Comparison of ENCODE assay signal across 10 cellular contexts in the genomic region with DNA sequence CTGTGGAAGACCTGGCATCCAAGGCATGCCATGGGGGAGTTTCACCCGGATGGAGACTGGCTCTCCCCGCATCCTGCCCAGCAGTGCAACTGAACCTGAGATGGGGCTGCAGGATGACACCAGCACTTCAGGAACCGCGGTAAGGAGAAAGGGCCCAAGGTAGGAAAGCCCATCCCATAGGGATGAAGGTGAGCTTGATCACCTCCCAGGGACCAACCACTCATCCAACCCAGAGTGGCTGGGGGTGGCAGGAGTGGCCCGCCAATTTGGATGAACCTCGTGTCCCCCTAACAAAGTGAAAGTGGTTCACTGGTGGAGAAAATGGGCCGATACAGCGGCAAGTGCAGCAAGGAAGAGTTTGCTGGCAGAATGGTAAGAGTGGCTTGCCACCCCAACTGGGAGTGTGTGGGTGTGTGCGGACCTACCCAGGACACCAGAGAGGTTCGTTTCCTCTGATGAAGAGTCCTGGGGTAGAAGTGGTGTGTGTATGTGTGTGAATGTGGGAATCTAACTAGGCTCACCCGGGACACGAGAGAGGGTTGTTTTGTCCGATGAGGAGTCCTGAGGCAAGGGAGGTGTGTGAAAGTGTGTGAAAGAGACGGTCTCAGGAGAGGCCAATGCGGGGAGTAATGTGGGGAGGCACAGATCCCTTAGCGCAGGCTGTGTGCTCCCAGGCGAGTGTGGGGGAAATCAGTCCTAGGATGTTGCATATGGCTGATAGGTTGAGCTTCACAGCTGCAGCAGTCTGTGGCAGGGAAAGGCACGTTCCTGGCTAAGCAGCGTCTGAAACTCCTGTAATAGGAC. TPM values are rescaled to one million over a fixed set of nuclear protein-coding genes. Genes with fewer than 3 reads are reported as not detected.
A peak's percentile ranks its signal among the peaks of the same experiment; 100 is the strongest.
DNase-seq lines count a peak whose midpoint lies in the region; ATAC-seq, FAIRE-seq and TF ChIP-seq lines count a peak whose summit lies in the region.
"Had no signal": no experiment of that assay in that cellular context is flagged by ENCODE, and none has a peak within 500 bp of the region (broad histone marks: within the 10 kb centered on the region; RNA-seq: fewer than 3 reads in every experiment).

No MANE protein-coding gene starts in this region.

- H3K4me1 ChIP-seq in GM12878 (ENCODE audit: control insufficient read depth, insufficient read depth, low read length) (peaks cover 22% of the 10 kb centered on the region), left lung (peaks cover 0 to 40% of the 10 kb centered on the region in 2 donors), thyroid gland (peaks cover 50 to 51% of the 10 kb centered on the region in 2 donors)
- H3K4me1 ChIP-seq: BE2C had no signal

- H3K36me3 Mint-ChIP-seq in activated CD4-positive, alpha-beta T cell treated with anti-CD3 and anti-CD28 coated beads for 36 hours (ENCODE audit: low read depth) = no peaks in the 10 kb centered on the region

- H3K4me3 ChIP-seq in GM12878 (peak overlapping the region; percentile 37; the same call in 1 of the 2 replicates), left lung (peak overlapping the region in 1 of 2 donors; percentile 34), thyroid gland (replicated peaks in 1 of 3) (no peak overlapping the region)

- SMC1A ChIA-PET in GM12878 (lab: Charles Lee; ENCODE audit: uncharacterized antibody, unreplicated experiment) = interaction anchor here (0.7 to 1.5 kb wide), 6 partner anchors 8 to 90 kb away, joined by 3 read pairs; partner anchors contain the start of gene THUMPD1

- no peaks in the 10 kb centered on the region for H3K9me3 Mint-ChIP-seq in activated CD4-positive, alpha-beta T cell treated with anti-CD3 and anti-CD28 coated beads for 36 hours (ENCODE audit: low read depth)

- no peak for FAIRE-seq in GM12878 (lab: Jason Lieb, UNC)
- FAIRE-seq: colon had no signal

- intact Hi-C loops in activated CD4-positive, alpha-beta T cell treated with anti-CD3 and anti-CD28 coated beads for 36 hours (cut with DNase I, micrococcal nuclease) = no loop called here
- intact Hi-C loops in GM12878 (cut with micrococcal nuclease; ENCODE audit: unreplicated experiment) (no loop called here), left lung (cut with DNase I) (no loop called here), thyroid gland (cut with DNase I) (loop anchor here (10.0 kb wide), 2 partner anchors 60 kb away; no protein-coding TSS in a partner anchor)

- no peak for TF ChIP-seq EP300 in GM12878 (IDR thresholded peaks at IDR 0.05; ENCODE audit: borderline replicate concordance in 1 of 2, control insufficient read depth in 1 of 2, low read depth in 2 of 2, low read length in 2 of 2)

- no peak for DNase-seq in activated CD4-positive, alpha-beta T cell treated with anti-CD3 and anti-CD28 coated beads for 36 hours
- no peak for DNase-seq in activated CD4-positive, alpha-beta T cell treated with anti-CD3 and anti-CD28 coated beads for 4 hours
- DNase-seq in GM12878 (ENCODE audit: low read depth, low spot score) (no peak), left lung (no peak), thyroid gland (peak; percentile 11 to 21), GM10248 (ENCODE audit: extremely low spot score) (no peak)
- DNase-seq: BE2C had no signal

- H3K27me3 Mint-ChIP-seq in activated CD4-positive, alpha-beta T cell treated with anti-CD3 and anti-CD28 coated beads for 36 hours = no peaks in the 10 kb centered on the region

- 77% methylated on average over 18 of the region's 19 CpGs for WGBS in GM12878 (ENCODE audit: insufficient coverage, insufficient replicate concordance, low lambda C conversion rate, missing lambda C conversion rate)
- 57 to 58% methylated on average over 17 to 19 of the region's 19 CpGs for WGBS in thyroid gland, 2 donors

- H3K4me2 ChIP-seq in GM12878 (ENCODE audit: control insufficient read depth, insufficient read depth) = peak overlapping the region; percentile 90

- RAD21 ChIA-PET in GM12878 (lab: Charles Lee; ENCODE audit: unreplicated experiment) = interaction anchor here (0.6 to 2.3 kb wide), 2 partner anchors 33 to 35 kb away, joined by 3 to 6 read pairs; no protein-coding TSS in a partner anchor

- TF ChIP-seq CTCF in GM12878 (IDR thresholded peaks at IDR 0.05 in 2 of 3, conservative IDR thresholded peaks at IDR 0.05 in 1 of 3; ENCODE audit: control insufficient read depth in 2 of 3, extremely low read depth in 1 of 3, insufficient read depth in 1 of 3, low read depth in 3 of 3, low read length in 3 of 3) = no peak
- TF ChIP-seq CTCF in left lung (IDR thresholded peaks at IDR 0.05) = no peak
- no peak for TF ChIP-seq CTCF in thyroid gland (IDR thresholded peaks at IDR 0.05)
- no peak for TF ChIP-seq CTCF in GM10248 (IDR thresholded peaks at IDR 0.05; ENCODE audit: control extremely low read depth, extremely low read depth, low read depth, missing control alignments)

- ATAC-seq in activated CD4-positive, alpha-beta T cell treated with anti-CD3 and anti-CD28 coated beads for 36 hours = no peak
- ATAC-seq in GM12878 (peak; percentile 17), left lung (peak; percentile 47), GM21825 (IDR thresholded peaks at IDR 0.05; ENCODE audit: unreplicated experiment) (no peak), HG02970 (IDR thresholded peaks at IDR 0.05; ENCODE audit: low FRiP score, unreplicated experiment) (no peak)

- H3K27me3 ChIP-seq in GM12878 (replicated peaks in 1 of 2; ENCODE audit: control insufficient read depth in 2 of 2, insufficient read depth in 2 of 2, low read length in 1 of 2) = no peaks in the 10 kb centered on the region
- no peaks in the 10 kb centered on the region for H3K27me3 ChIP-seq in left lung
- H3K27me3 ChIP-seq in thyroid gland = no peaks in the 10 kb centered on the region
- H3K27me3 ChIP-seq: BE2C had no signal

- in situ Hi-C loops in GM12878 (cut with MboI) = no loop called here

- CTCF ChIA-PET in activated CD4-positive, alpha-beta T cell treated with anti-CD3 and anti-CD28 coated beads for 36 hours (lab: Charles Lee) = interaction anchor here (0.6 to 1.0 kb wide), 2 partner anchors 67 to 307 kb away, joined by 3 to 4 read pairs; partner anchors contain the start of gene THUMPD1
- CTCF ChIA-PET in GM12878 (lab: Yijun Ruan, JAX) = interaction anchor here (1.3 to 1.4 kb wide), 2 partner anchors 29 to 289 kb away, joined by 5 read pairs; no protein-coding TSS in a partner anchor
- CTCF ChIA-PET in GM10248 (lab: Yijun Ruan, JAX) = interaction anchor here (1.2 to 2.0 kb wide), 3 partner anchors 10 to 66 kb away, joined by 4 to 5 read pairs (median 5); partner anchors contain the start of gene THUMPD1

- peak overlapping the region; percentile 36; the same call in 1 of the 2 replicates for H2AFZ ChIP-seq in GM12878 (ENCODE audit: control insufficient read depth, low read depth, low read length)

- H3K9me3 ChIP-seq in GM12878 (replicated peaks; ENCODE audit: control insufficient read depth, insufficient read depth, low read length) (no peaks in the 10 kb centered on the region), left lung (no peaks in the 10 kb centered on the region), thyroid gland (no peaks in the 10 kb centered on the region)
- H3K9me3 ChIP-seq: BE2C had no signal

- no peaks in the 10 kb centered on the region for H4K20me1 ChIP-seq in GM12878 (ENCODE audit: control insufficient read depth, insufficient read depth)

- POLR2A ChIA-PET in activated CD4-positive, alpha-beta T cell treated with anti-CD3 and anti-CD28 coated beads for 36 hours (lab: Charles Lee) = no interaction called here
- POLR2A ChIA-PET in GM12878 (lab: Charles Lee) = no interaction called here
- POLR2A ChIA-PET in GM10248 (lab: Yijun Ruan, JAX) = no interaction called here

- peaks cover 33% of the 10 kb centered on the region for H3K4me1 Mint-ChIP-seq in activated CD4-positive, alpha-beta T cell treated with anti-CD3 and anti-CD28 coated beads for 36 hours

- peak overlapping the region; percentile 69 for H3K4me3 Mint-ChIP-seq in activated CD4-positive, alpha-beta T cell treated with anti-CD3 and anti-CD28 coated beads for 36 hours

- H3K9ac ChIP-seq in GM12878 (ENCODE audit: control insufficient read depth, insufficient read depth, low read length) = no peak overlapping the region

- no peak for TF ChIP-seq POLR2A in GM12878 (IDR thresholded peaks at IDR 0.05; ENCODE audit: low read depth, low read length)
- TF ChIP-seq POLR2A in thyroid gland (IDR thresholded peaks at IDR 0.05) = no peak

- no peaks in the 10 kb centered on the region for H3K79me2 ChIP-seq in GM12878 (ENCODE audit: control insufficient read depth, insufficient read depth, low read length)

- no peaks in the 10 kb centered on the region for H3K36me3 ChIP-seq in GM12878 (ENCODE audit: control insufficient read depth in 2 of 2, insufficient read depth in 2 of 2, low read length in 1 of 2)
- H3K36me3 ChIP-seq in left lung = no peaks in the 10 kb centered on the region
- H3K36me3 ChIP-seq in thyroid gland = no peaks in the 10 kb centered on the region
- H3K36me3 ChIP-seq: BE2C had no signal

- no peak for TF ChIP-seq RAD21 in GM12878 (IDR thresholded peaks at IDR 0.05; ENCODE audit: insufficient read depth, low read depth, low read length)

- H3K27ac ChIP-seq in GM12878 (ENCODE audit: control insufficient read depth, insufficient read depth) (no peak overlapping the region), left lung (peak overlapping the region in 1 of 2 donors; percentile 53), thyroid gland (peak overlapping the region; percentile 69 to 80 (median 80))

- H3K27ac Mint-ChIP-seq in activated CD4-positive, alpha-beta T cell treated with anti-CD3 and anti-CD28 coated beads for 36 hours = peak overlapping the region; percentile 10

- TSS peak; percentile 58 for BruUV-seq in GM12878 (replicated peaks; lab: Mats Ljungman, UMichigan)

RNA-seq across cellular contexts. Expression of gene ACSM1, which starts 22.6 kb away (rescaled TPM):
- total RNA-seq in activated CD4-positive, alpha-beta T cell treated with anti-CD3 and anti-CD28 coated beads for 36 hours = not detected
- total RNA-seq in GM12878 (2013; cell fraction: nucleolus; rRNA removed) = 0.76 and 1.0 TPM in 2 replicates
- total RNA-seq in GM12878 (2014; rRNA removed) (0.22 TPM in 1 of 2 replicates, not detected in the other), GM12878 (2014; rRNA removed; fragmentation: Illumina TruSeq; extraction: Trizol) (0.09 and 0.22 TPM in 2 replicates), GM12878 (2021) (not detected in 2 replicates), left lung (under 1 TPM; 0.21 to 0.82 TPM), thyroid gland (1 to 10 TPM in 3 of 4 donors, not detected in 1; 1.2 to 2.3 (median 1.3) TPM)
- polyA plus RNA-seq in GM12878 (2011; ENCODE audit: low read depth) = not detected
- polyA plus RNA-seq in GM12878 (2011; rRNA removed) (0.15 and 0.26 TPM in 2 replicates), GM12878 (2014; fragmentation: Illumina TruSeq; extraction: Trizol) (0.13 and 0.55 TPM in 2 replicates), GM12878 (2014; fragmentation: Nextera tagmentation; extraction: Ambion mirVana) (under 1 TPM; 0.11 TPM), GM12878 (2014; rRNA removed) (0.14 and 0.22 TPM in 2 replicates), GM12878 (2016; fragmentation: Nextera tagmentation; extraction: Ambion mirVana) (not detected)
- 0.15 TPM in 2 replicates for polyA plus RNA-seq in GM12878 (2011; cell fraction: cytosol; rRNA removed)
- polyA plus RNA-seq in GM12878 (2011; cell fraction: nucleus; rRNA removed) = 0.23 and 0.82 TPM in 2 replicates
- not detected in 2 replicates for polyA plus RNA-seq in GM12878 (2012)
- polyA minus RNA-seq in GM12878 (2011; rRNA and poly(A)+ RNA removed) = 0.26 TPM in 1 of 2 replicates, not detected in the other
- not detected in 2 replicates for polyA minus RNA-seq in GM12878 (2011; cell fraction: cytosol; rRNA and poly(A)+ RNA removed)
- polyA minus RNA-seq in GM12878 (2011; cell fraction: nucleus; rRNA and poly(A)+ RNA removed) = 0.12 TPM in 1 of 2 replicates, not detected in the other

Comparison
In these comparisons a context has a peak if more than half of its experiments do, and no peak if none do; other contexts are left out.
1. ATAC-seq: peak in GM12878 (single experiment) and left lung (single experiment); none in activated CD4-positive, alpha-beta T cell treated with anti-CD3 and anti-CD28 coated beads for 36 hours (single experiment), GM21825 (single experiment) and HG02970 (single experiment).
2. DNase-seq: peak in thyroid gland (2 of 2); none in activated CD4-positive, alpha-beta T cell treated with anti-CD3 and anti-CD28 coated beads for 36 hours (single experiment), activated CD4-positive, alpha-beta T cell treated with anti-CD3 and anti-CD28 coated beads for 4 hours (0 of 2), GM12878 (single experiment), left lung (0 of 2) and GM10248 (single experiment).